Comparison of ENCODE assay signal across 9 cellular contexts in the genomic region with DNA sequence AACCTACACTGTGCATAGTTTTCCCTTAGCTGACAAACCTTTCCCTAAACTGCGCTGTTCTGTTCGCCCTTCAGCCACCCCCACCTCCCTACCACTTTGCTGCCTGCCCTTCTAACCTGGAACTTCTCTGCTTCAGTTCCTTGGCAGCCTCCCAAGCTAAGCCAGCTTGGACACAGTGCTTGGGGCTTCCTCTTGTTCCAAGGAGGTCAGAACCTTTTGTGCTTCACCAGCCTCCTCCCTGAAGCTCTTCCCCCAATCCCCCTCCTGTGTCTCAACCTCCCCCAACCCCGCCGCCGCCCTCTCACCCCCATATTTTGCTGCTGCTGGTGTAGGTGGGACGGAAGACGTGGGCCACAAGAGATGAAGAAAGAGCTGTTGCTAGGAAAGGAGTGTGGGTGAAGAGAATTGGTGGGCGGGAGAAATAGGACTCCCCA. TPM values are rescaled to one million over a fixed set of nuclear protein-coding genes. Genes with fewer than 3 reads are reported as not detected.
DNase-seq lines count a peak whose midpoint lies in the region; ATAC-seq and TF ChIP-seq lines count a peak whose summit lies in the region.
"Had no signal": no experiment of that assay in that cellular context is flagged by ENCODE, and none has a peak within 500 bp of the region (broad histone marks: within the 10 kb centered on the region; RNA-seq: fewer than 3 reads in every experiment).

No MANE protein-coding gene starts in this region.

- H3K4me3 ChIP-seq in fibroblast of lung (replicated peaks in 1 of 4; ENCODE audit: control extremely low read depth in 1 of 4, insufficient read depth in 1 of 4, low read depth in 3 of 4, low read length in 4 of 4), result no peak overlapping the region

- ATAC-seq in GM19455 (IDR thresholded peaks at IDR 0.05; ENCODE audit: unreplicated experiment) (no peak), HG02798 (IDR thresholded peaks at IDR 0.05; ENCODE audit: poor library complexity, unreplicated experiment) (no peak)

- H3K4me1 Mint-ChIP-seq in nephron progenitor cell, result peaks cover 43% of the 10 kb centered on the region
- H3K4me1 Mint-ChIP-seq: naive B cell had no signal

- no peak overlapping the region for H3K9ac ChIP-seq in fibroblast of lung (ENCODE audit: insufficient read depth, low read length)

- no peaks in the 10 kb centered on the region for H3K36me3 ChIP-seq in fibroblast of lung (ENCODE audit: control insufficient read depth, insufficient read depth, low read length)

- peak overlapping the region; percentile 19 for H3K4me3 Mint-ChIP-seq in nephron progenitor cell
- H3K4me3 Mint-ChIP-seq: naive B cell had no signal

- H3K27me3 Mint-ChIP-seq in nephron progenitor cell (ENCODE audit: low read depth, poor library complexity), result peaks cover 4% of the 10 kb centered on the region

- no peaks in the 10 kb centered on the region for H3K4me1 ChIP-seq in fibroblast of lung (ENCODE audit: control insufficient read depth, extremely low read depth, insufficient read depth, low read length)

- no peaks in the 10 kb centered on the region for H3K9me3 Mint-ChIP-seq in nephron progenitor cell

- H3K9me3 ChIP-seq in fibroblast of lung (ENCODE audit: control insufficient read depth, insufficient read depth, low read depth, low read length), result no peaks in the 10 kb centered on the region

- H3K27ac Mint-ChIP-seq in nephron progenitor cell, result peak overlapping the region; percentile 62
- H3K27ac Mint-ChIP-seq: naive B cell had no signal

- H3K79me2 ChIP-seq in fibroblast of lung (ENCODE audit: control insufficient read depth, insufficient read depth, low read length), result no peaks in the 10 kb centered on the region

- H3K27me3 ChIP-seq in fibroblast of lung (ENCODE audit: control insufficient read depth, insufficient read depth, low read length), result no peaks in the 10 kb centered on the region

- DNase-seq in stimulated activated CD4-positive, alpha-beta T cell treated with anti-CD3 and anti-CD28 coated beads, TNF-alpha, amount 100 ng/mL, for 4 hours (ENCODE audit: low read depth in 3 of 3), result peak in 2 of 3 experiments; percentile 32 to 35
- DNase-seq in stimulated activated CD4-positive, alpha-beta T cell treated with anti-CD3 and anti-CD28 coated beads, Interleukin-1b, Interleukin-23, amount 100 ng/mL, for 48 hours, result no peak
- DNase-seq in fibroblast of lung (ENCODE audit: low read depth in 2 of 2) (peak; percentile 16 to 64), nephron progenitor cell (no peak), GM10266 (ENCODE audit: extremely low spot score) (no peak), AG20443 (ENCODE audit: low spot score) (no peak)
- DNase-seq: naive B cell had no signal

- H3K36me3 Mint-ChIP-seq in nephron progenitor cell (ENCODE audit: low read depth), result no peaks in the 10 kb centered on the region
- H3K36me3 Mint-ChIP-seq: naive B cell had no signal

- H3K4me2 ChIP-seq in fibroblast of lung (ENCODE audit: extremely low read depth, insufficient read depth, low read length), result no peak overlapping the region

- no peak overlapping the region for H3K27ac ChIP-seq in fibroblast of lung (ENCODE audit: insufficient read depth, low read length)

- no peak for TF ChIP-seq CTCF in fibroblast of lung (conservative IDR thresholded peaks at IDR 0.05 in 1 of 2, IDR thresholded peaks at IDR 0.05 in 1 of 2; ENCODE audit: low read depth in 1 of 2, low read length in 2 of 2)
- TF ChIP-seq CTCF in nephron progenitor cell (IDR thresholded peaks at IDR 0.05), result no peak
- TF ChIP-seq CTCF in GM10266 (IDR thresholded peaks at IDR 0.05; ENCODE audit: control insufficient read depth, insufficient read depth, low read depth, missing control alignments), result no peak

- no peaks in the 10 kb centered on the region for H4K20me1 ChIP-seq in fibroblast of lung (ENCODE audit: control insufficient read depth, extremely low read depth, insufficient read depth, low read length)

- no peak overlapping the region for H2AFZ ChIP-seq in fibroblast of lung (ENCODE audit: low read length)

RNA-seq across cellular contexts. Expression of a gene that starts 8.1 kb away (rescaled TPM):
- total RNA-seq in fibroblast of lung, result 10.8 and 11.6 TPM in 2 replicates
- 7.1 and 9.2 TPM in 2 replicates for polyA plus RNA-seq in fibroblast of lung
- polyA plus RNA-seq in fibroblast of lung (2012), result 5.8 and 6.6 TPM in 2 replicates
- polyA minus RNA-seq in fibroblast of lung (ENCODE audit: low replicate concordance), result 7.1 and 7.4 TPM in 2 replicates

Comparison
In these comparisons a context has a peak if more than half of its experiments do, and no peak if none do; other contexts are left out.
1. DNase-seq: peak in stimulated activated CD4-positive, alpha-beta T cell treated with anti-CD3 and anti-CD28 coated beads, TNF-alpha, amount 100 ng/mL, for 4 hours (2 of 3) and fibroblast of lung (2 of 2); none in stimulated activated CD4-positive, alpha-beta T cell treated with anti-CD3 and anti-CD28 coated beads, Interleukin-1b, Interleukin-23, amount 100 ng/mL, for 48 hours (single experiment), nephron progenitor cell (single experiment), GM10266 (single experiment) and AG20443 (single experiment).